20 cellular contexts compared by ENCODE assay signal in the genomic region with DNA sequence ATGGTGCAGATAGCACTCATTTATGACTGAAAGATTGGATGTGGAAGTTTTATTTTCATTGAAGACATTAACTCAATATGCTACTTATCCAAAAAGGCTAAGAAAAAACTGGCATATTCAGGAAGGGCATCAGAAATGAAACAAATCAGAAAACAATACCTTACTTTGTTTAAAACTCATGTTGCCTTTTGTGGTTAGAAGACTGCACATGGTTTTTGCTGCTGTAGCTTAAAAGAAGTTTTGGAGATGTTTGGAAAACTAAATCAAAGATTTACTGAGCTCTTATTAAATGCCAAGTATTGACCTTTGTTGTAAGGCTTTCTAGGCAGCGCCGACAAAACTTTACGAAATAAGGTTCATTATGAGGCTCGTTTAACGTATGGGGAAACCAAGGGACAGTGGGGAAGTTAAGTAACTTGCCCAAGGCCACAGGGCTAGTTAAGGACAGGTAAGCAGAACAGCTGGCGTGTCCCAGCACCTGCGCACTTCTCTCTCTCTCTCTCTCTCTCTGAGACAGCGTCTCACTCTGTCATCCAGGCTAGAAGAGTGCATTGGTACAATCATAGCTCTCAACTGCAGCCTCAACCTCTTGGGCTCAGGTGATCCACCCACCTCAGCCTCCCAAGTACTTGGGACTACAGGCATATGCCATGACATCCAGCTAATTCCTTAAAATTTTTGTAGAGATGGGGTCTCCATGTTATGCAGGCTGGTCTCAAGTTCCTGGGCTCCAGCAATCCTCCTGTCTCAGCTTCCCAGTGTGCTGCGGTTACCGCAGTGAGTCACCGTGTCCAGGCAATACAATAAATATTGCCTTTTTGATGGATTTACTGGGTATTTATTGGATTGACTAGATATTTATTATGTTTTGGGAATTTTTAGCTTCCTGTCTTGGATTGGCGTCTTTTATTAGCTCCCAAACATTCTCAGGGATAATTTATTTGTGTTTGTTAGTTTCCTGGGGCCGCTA.
"Had no signal": no experiment of that assay in that cellular context is flagged by ENCODE, and none has a peak within 500 bp of the region (broad histone marks: within the 10 kb centered on the region; RNA-seq: fewer than 3 reads in every experiment).

No MANE protein-coding gene starts in this region.

- H3K27me3 ChIP-seq: esophagus squamous epithelium, gastroesophageal sphincter, upper lobe of left lung had no signal

- H3K36me3 ChIP-seq: esophagus squamous epithelium, prostate gland, spleen, upper lobe of left lung had no signal

- FAIRE-seq: keratinocyte had no signal

- DNase-seq: activated CD4-positive, alpha-beta memory T cell treated with anti-CD3 and anti-CD28 coated beads for 36 hours; activated CD4-positive, alpha-beta T cell treated with anti-CD3 and anti-CD28 coated beads for 48 hours; activated effector memory CD4-positive, alpha-beta T cell treated with anti-CD3 and anti-CD28 coated beads, Interleukin-2, amount 50 U/mL, for 16 hours; activated naive CD4-positive, alpha-beta T cell treated with anti-CD3 and anti-CD28 coated beads, Interleukin-2, amount 10 ng/mL, durations not matched to agents 7 days and 5 days; activated T-cell treated with anti-CD3 and anti-CD28 coated beads, Interleukin-2, amount 50 U/mL, for 72 hours; amygdala; central memory CD4-positive, alpha-beta T cell; dermis blood vessel endothelial cell; effector CD8-positive, alpha-beta T cell; esophagus squamous epithelium; head of caudate nucleus; midbrain; natural killer cell; spleen; stimulated activated CD4-positive, alpha-beta T cell treated with anti-CD3 and anti-CD28 coated beads, Interleukin-4, amount 100 ng/mL, for 1 hour; stimulated activated naive CD4-positive, alpha-beta T cell treated with Interleukin-2 at 50 U/mL for 16 hours; upper lobe of left lung had no signal

- H3K9me3 ChIP-seq: esophagus squamous epithelium, gastroesophageal sphincter, prostate gland, upper lobe of left lung had no signal

- H3K4me1 ChIP-seq: gastroesophageal sphincter, spleen, upper lobe of left lung had no signal

- ATAC-seq: activated T-cell treated with anti-CD3 and anti-CD28 coated beads, Interleukin-2, amount 50 U/mL, for 72 hours; gastroesophageal sphincter; natural killer cell had no signal

- H3K4me3 ChIP-seq: esophagus squamous epithelium, gastroesophageal sphincter, prostate gland, spleen, upper lobe of left lung had no signal

- H3K27ac ChIP-seq: esophagus squamous epithelium, gastroesophageal sphincter, spleen, upper lobe of left lung had no signal
